Comparison of ENCODE assay signal across 8 cellular contexts in the genomic region with DNA sequence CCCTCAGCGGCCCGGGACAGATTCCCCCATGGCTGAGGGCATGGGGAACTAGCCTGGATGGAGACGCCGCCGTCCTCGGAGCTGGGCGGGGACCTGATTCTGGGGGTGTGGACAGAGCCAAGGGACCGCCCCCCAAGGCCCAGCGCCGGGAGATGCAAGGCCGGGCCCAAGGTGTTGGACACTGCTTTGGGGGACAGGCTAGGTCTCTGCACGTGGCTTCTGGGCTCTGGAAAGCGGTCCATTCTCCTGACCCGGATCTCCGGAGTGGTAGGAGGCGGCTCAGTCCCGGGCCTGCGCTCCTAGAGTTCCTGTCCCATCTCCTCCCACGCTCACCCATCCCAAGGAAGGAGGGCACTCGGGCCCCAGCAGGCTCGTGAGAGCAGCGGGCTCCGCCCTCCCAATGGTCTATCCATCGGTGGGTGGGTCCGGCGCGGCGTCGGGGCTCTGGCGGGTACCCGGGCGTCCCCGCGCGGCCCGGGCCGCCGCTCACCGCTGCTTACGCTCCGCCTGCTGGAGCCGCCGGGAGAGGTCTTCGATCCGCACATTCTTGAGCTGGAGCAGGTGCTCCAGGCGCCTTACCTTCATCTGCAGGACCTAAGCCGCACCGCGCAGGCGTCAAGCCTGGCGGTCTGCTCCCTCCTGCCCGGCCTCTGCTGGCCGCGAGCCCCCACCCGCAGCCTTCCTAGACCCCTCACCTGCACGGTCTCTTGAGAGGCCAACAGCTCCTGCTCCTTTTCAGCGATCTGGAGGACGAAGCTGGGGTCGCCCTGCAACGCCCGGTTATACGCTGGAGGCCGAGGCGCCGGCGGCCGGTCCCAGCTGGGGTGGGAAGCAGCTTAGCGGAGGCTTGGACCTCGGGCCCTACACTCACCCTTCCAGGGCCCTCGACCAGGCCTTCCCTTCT. TPM values are rescaled to one million over a fixed set of nuclear protein-coding genes. Genes with fewer than 3 reads are reported as not detected.
DNase-seq lines count a peak whose midpoint lies in the region; ATAC-seq and TF ChIP-seq lines count a peak whose summit lies in the region.

No MANE protein-coding gene starts in this region.

- no peaks in the 10 kb centered on the region for H3K36me3 Mint-ChIP-seq in activated naive CD8-positive, alpha-beta T cell

- ATAC-seq in left cardiac atrium (peak; percentile 73 to 82), psoas muscle (peak in 1 of 4 donors; percentile 36), GM18909 (IDR thresholded peaks at IDR 0.05; ENCODE audit: poor library complexity, unreplicated experiment) (no peak), GM19324 (IDR thresholded peaks at IDR 0.05; ENCODE audit: low FRiP score, unreplicated experiment) (no peak), GM18868 (IDR thresholded peaks at IDR 0.05; ENCODE audit: unreplicated experiment) (no peak)

- no peaks in the 10 kb centered on the region for H3K9me3 ChIP-seq in psoas muscle

- peaks cover 26% of the 10 kb centered on the region for H3K4me1 Mint-ChIP-seq in activated naive CD8-positive, alpha-beta T cell (ENCODE audit: low read depth)

- H3K4me1 ChIP-seq in psoas muscle, result peaks cover 6% of the 10 kb centered on the region

- 4 to 7% (median 5%) methylated on average over 59 to 70 of the region's 70 CpGs for WGBS in psoas muscle, 3 donors

- CTCF ChIA-PET in GM10248 (lab: Yijun Ruan, JAX), result interaction anchor here (1.1 to 3.4 kb wide), 6 partner anchors 8 to 1256 kb away, joined by 3 to 30 read pairs (median 4); a partner anchor contains a TSS

- intact Hi-C loops in left cardiac atrium (cut with DNase I) (no loop called here), psoas muscle (cut with DNase I) (no loop called here)

- H3K9me3 Mint-ChIP-seq in activated naive CD8-positive, alpha-beta T cell (ENCODE audit: low read depth), result no peaks in the 10 kb centered on the region

- peak overlapping the region; percentile 78 for H3K4me3 Mint-ChIP-seq in activated naive CD8-positive, alpha-beta T cell

- no peak for TF ChIP-seq CTCF in GM10248 (IDR thresholded peaks at IDR 0.05; ENCODE audit: control extremely low read depth, extremely low read depth, low read depth, missing control alignments)
- TF ChIP-seq CTCF in psoas muscle (IDR thresholded peaks at IDR 0.05), result no peak

- no peaks in the 10 kb centered on the region for H3K27me3 Mint-ChIP-seq in activated naive CD8-positive, alpha-beta T cell

- H3K27me3 ChIP-seq in psoas muscle (ENCODE audit: insufficient read depth in 3 of 3, low read length in 2 of 3), result peaks cover 0 to 17% (median 8%) of the 10 kb centered on the region in 3 donors

- DNase-seq in GM10248 (ENCODE audit: extremely low spot score) (peak; percentile 62), NCI-H510A (lab: John Stamatoyannopoulos, UW) (peak; percentile 79), left cardiac atrium (peak; percentile 79), psoas muscle (peak; percentile 63 to 75)

- no peaks in the 10 kb centered on the region for H3K36me3 ChIP-seq in psoas muscle (ENCODE audit: insufficient read depth in 1 of 2, low read depth in 1 of 2)

- H3K4me3 ChIP-seq in psoas muscle, result peak overlapping the region; percentile 62

- no peak overlapping the region for H3K27ac Mint-ChIP-seq in activated naive CD8-positive, alpha-beta T cell

- POLR2A ChIA-PET in GM10248 (lab: Yijun Ruan, JAX), result no interaction called here

- H3K27ac ChIP-seq in psoas muscle, result no peak overlapping the region

RNA-seq across cellular contexts. Expression of a gene that starts 3.3 kb away (rescaled TPM):
- not detected for total RNA-seq in left cardiac atrium
- under 1 TPM in 1 of 4 donors, not detected in 3; 0.13 TPM for total RNA-seq in psoas muscle
- polyA plus RNA-seq in psoas muscle, result 1 to 10 TPM in 1 of 3 donors, under 1 TPM in 2; 0.12 to 1.7 (median 0.35) TPM

RNA-seq across cellular contexts. Expression of a gene that starts 8.6 kb away (rescaled TPM):
- total RNA-seq in left cardiac atrium (10 to 100 TPM; 70.8 to 93.6 TPM), psoas muscle (100 to 1,000 TPM in 1 of 4 donors, 10 to 100 TPM in 3; 74.3 to 129 (median 97.8) TPM)
- polyA plus RNA-seq in psoas muscle, result 100 to 1,000 TPM in 2 of 3 donors, 10 to 100 TPM in 1; 84.0 to 144 (median 116) TPM

RNA-seq across cellular contexts. Expression of a gene that starts 10.4 kb away (rescaled TPM):
- total RNA-seq in left cardiac atrium, result 10 to 100 TPM; 17.2 to 23.2 TPM
- 10 to 100 TPM; 11.9 to 16.0 (median 13.4) TPM for total RNA-seq in psoas muscle
- polyA plus RNA-seq in psoas muscle, result 10 to 100 TPM; 10.7 to 24.7 (median 15.4) TPM

RNA-seq across cellular contexts. Expression of a gene that starts 18.1 kb away (rescaled TPM):
- total RNA-seq in left cardiac atrium (10 to 100 TPM; 13.8 to 16.6 TPM), psoas muscle (1 to 10 TPM; 7.1 to 9.1 (median 8.4) TPM)
- polyA plus RNA-seq in psoas muscle, result 1 to 10 TPM; 5.1 to 6.8 (median 6.6) TPM

RNA-seq across cellular contexts. Expression of a gene that starts 42.4 kb away (rescaled TPM):
- total RNA-seq in left cardiac atrium (10 to 100 TPM; 11.8 to 14.7 TPM), psoas muscle (10 to 100 TPM; 11.8 to 17.5 (median 12.1) TPM)
- polyA plus RNA-seq in psoas muscle, result 10 to 100 TPM; 11.0 to 25.2 (median 12.9) TPM

Comparison
In these comparisons a context has a peak if more than half of its experiments do, and no peak if none do; other contexts are left out.
1. ATAC-seq: peak in left cardiac atrium (2 of 2); none in GM18909 (single experiment), GM19324 (single experiment) and GM18868 (single experiment).
2. Peak in every context shown above with its lines, with median percentiles within 50 percentile points of each other: DNase-seq.